Comparison of ENCODE assay signal across 2 cellular contexts in the genomic region with DNA sequence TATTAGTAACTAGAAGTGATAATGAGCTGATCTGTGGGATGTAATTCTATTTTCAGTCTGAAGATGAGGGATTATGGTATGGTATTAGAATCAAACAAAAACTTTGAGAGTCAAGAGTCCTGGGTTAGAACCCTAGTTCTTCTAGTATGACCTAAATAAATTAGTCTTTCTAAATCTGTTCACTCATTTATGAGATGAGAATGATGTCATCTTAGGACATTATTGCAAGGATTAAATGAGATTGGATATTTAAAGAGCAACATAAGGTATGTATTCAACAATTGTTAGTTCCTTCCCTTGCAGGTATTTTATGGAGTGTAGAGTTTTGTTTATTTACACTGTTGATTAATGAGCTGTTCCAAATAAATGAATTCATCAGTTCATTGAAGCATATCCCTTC.
TF ChIP-seq lines count a peak whose summit lies in the region.

No MANE protein-coding gene starts in this region.

TF ChIP-seq in HepG2, 621 proteins besides CTCF, POLR2A, EP300 and RAD21:
- no peak for TF ChIP-seq SRSF9 (IDR thresholded peaks at IDR 0.05; ENCODE audit: borderline replicate concordance, insufficient read depth, low read depth, low read length, poor library complexity, severe bottlenecking)
- TF ChIP-seq ATF7 (IDR thresholded peaks at IDR 0.05): peak; percentile 74
- TF ChIP-seq ATF7 (CRISPR knock-in tag; IDR thresholded peaks at IDR 0.05): no peak

TF ChIP-seq in K562, 482 proteins besides CTCF, POLR2A, EP300 and RAD21:
- TF ChIP-seq, protein P1, sequence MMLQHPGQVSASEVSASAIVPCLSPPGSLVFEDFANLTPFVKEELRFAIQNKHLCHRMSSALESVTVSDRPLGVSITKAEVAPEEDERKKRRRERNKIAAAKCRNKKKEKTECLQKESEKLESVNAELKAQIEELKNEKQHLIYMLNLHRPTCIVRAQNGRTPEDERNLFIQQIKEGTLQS (IDR thresholded peaks at IDR 0.05): peak; percentile 51
- TF ChIP-seq, protein P1 (CRISPR knock-in tag; conservative IDR thresholded peaks at IDR 0.05): no peak
- TF ChIP-seq PRMT5 (CRISPR knock-in tag; IDR thresholded peaks at IDR 0.05): no peak
TF ChIP-seq in K562: peak in this region for 1.
